ENCODE assay signal across 20 cellular contexts in the genomic region with DNA sequence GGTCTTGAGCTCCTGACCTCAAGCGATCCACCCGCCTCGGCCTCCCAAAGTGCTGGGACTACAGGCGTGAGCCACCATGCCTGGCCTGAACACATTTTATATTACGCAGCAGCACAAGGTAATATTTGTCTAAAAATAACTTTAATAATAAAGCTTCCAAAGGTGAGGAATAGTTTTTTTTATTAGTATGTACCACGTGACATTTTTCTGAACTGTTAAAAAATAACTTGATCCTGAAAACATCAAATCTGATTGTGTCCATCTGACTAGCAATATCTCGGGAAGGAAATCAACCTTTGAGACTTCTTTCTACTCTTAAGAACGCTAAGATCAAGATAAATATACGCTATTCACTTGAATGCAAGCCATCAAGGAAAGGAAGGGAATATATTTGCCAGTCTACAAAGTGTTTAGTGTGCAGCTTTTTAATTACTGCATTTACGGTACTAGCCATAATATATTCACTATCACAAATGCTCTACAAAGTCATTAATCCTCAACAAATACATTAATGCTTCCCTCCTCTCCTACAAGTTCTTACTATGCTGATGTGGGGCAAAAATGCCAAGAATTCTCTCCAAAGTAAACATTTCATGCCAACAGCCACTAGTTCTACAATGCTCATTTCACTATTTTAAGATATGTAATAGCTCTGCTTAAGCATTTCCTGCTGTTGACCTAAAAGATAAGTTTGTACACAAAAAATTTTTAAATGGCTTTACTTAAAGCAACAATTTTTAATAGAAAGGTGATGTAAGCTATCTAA.
DNase-seq lines count a peak whose midpoint lies in the region; ATAC-seq, FAIRE-seq and TF ChIP-seq lines count a peak whose summit lies in the region.
"Had no signal": no experiment of that assay in that cellular context is flagged by ENCODE, and none has a peak within 500 bp of the region (broad histone marks: within the 10 kb centered on the region; RNA-seq: fewer than 3 reads in every experiment).

No MANE protein-coding gene starts in this region.

- TF ChIP-seq POLR2A in endothelial cell of umbilical vein (IDR thresholded peaks at IDR 0.05; ENCODE audit: low read depth, low read length): no peak
- no peak for TF ChIP-seq POLR2A in GM18505 (IDR thresholded peaks at IDR 0.05; ENCODE audit: borderline replicate concordance, extremely low read depth, insufficient read depth, insufficient read length)

- H3K79me2 ChIP-seq in SK-N-SH (ENCODE audit: insufficient read depth): peaks cover 89% of the 10 kb centered on the region
- H3K79me2 ChIP-seq in endothelial cell of umbilical vein (ENCODE audit: control insufficient read depth, insufficient read depth, low read length): peaks cover 72% of the 10 kb centered on the region
- no peaks in the 10 kb centered on the region for H3K79me2 ChIP-seq in neural cell (replicated peaks; ENCODE audit: insufficient read depth, low read length)

- H3K9me1 ChIP-seq in endothelial cell of umbilical vein (replicated peaks; ENCODE audit: control insufficient read depth, extremely low read depth, insufficient read depth, low read length): no peaks in the 10 kb centered on the region

- no peak for TF ChIP-seq RAD21 in SK-N-SH (IDR thresholded peaks at IDR 0.05; ENCODE audit: low read length)
- no peak for TF ChIP-seq RAD21 in neural cell (conservative IDR thresholded peaks at IDR 0.05)

- H3K36me3 ChIP-seq in SK-N-SH (replicated peaks in 1 of 2; ENCODE audit: control insufficient read depth in 1 of 2, insufficient read depth in 2 of 2, low read length in 1 of 2) (peaks cover 0 to 5% of the 10 kb centered on the region in 2 experiments), endothelial cell of umbilical vein (ENCODE audit: control insufficient read depth in 2 of 2, extremely low read depth in 1 of 2, insufficient read depth in 2 of 2, low read length in 2 of 2) (no peaks in the 10 kb centered on the region), neural cell (ENCODE audit: insufficient read depth, low read length) (no peaks in the 10 kb centered on the region)
- H3K36me3 ChIP-seq: BLaER1, heart left ventricle, left ventricle myocardium inferior had no signal

- dilution Hi-C loops in endothelial cell of umbilical vein (cut with MboI; ENCODE audit: extremely low pct_ligation_motif_present, low sequenced_read_pairs): no loop called here

- H3K9me3 ChIP-seq in SK-N-SH (no peaks in the 10 kb centered on the region), endothelial cell of umbilical vein (replicated peaks; ENCODE audit: control insufficient read depth, insufficient read depth, low read length) (no peaks in the 10 kb centered on the region), neural cell (ENCODE audit: low read length) (no peaks in the 10 kb centered on the region)
- H3K9me3 ChIP-seq: A549, BLaER1, heart left ventricle, left ventricle myocardium inferior had no signal

- no peak overlapping the region for H3K4me2 ChIP-seq in SK-N-SH
- H3K4me2 ChIP-seq in endothelial cell of umbilical vein (ENCODE audit: insufficient read depth, low read length): no peak overlapping the region
- no peak overlapping the region for H3K4me2 ChIP-seq in neural cell (ENCODE audit: low read length)
- H3K4me2 ChIP-seq: A549, BLaER1 had no signal

- H3F3A ChIP-seq in SK-N-SH (replicated peaks; ENCODE audit: insufficient read depth): no peaks in the 10 kb centered on the region
- peaks cover 3% of the 10 kb centered on the region for H3F3A ChIP-seq in neural cell (ENCODE audit: insufficient read depth, low read length, poor library complexity, severe bottlenecking)

- TF ChIP-seq EP300 in SK-N-SH (IDR thresholded peaks at IDR 0.05; ENCODE audit: borderline replicate concordance in 1 of 2, low read depth in 1 of 2, low read length in 1 of 2) (no peak), neural cell (conservative IDR thresholded peaks at IDR 0.05; ENCODE audit: poor library complexity, severe bottlenecking) (no peak)

- WGBS in SK-N-SH (ENCODE audit: low lambda C conversion rate): 94% methylated on average over 10 of the region's 10 CpGs

- POLR2A ChIA-PET in SK-N-SH (lab: Yijun Ruan, JAX) (no interaction called here), endothelial cell of umbilical vein (lab: Charles Lee) (no interaction called here)

- CTCF ChIA-PET in SK-N-SH (lab: Yijun Ruan, JAX): interaction anchor here (1.2 kb wide), 1 partner anchor 118 kb away, joined by 3 read pairs; no protein-coding TSS in a partner anchor
- CTCF ChIA-PET in endothelial cell of umbilical vein (lab: Charles Lee): interaction anchor here (0.8 to 1.8 kb wide), 3 partner anchors 27 to 143 kb away, joined by 3 to 5 read pairs (median 3); a partner anchor contains a TSS

- no peak for FAIRE-seq in endothelial cell of umbilical vein (lab: Jason Lieb, UNC)
- FAIRE-seq: A549, D721Med had no signal

- DNase-seq in EL (peak; percentile 40), SK-N-SH (no peak), endothelial cell of umbilical vein (ENCODE audit: low read depth, low spot score) (peak; percentile 41), DMS153 treated with DMSO at 0.1 percent for 48 hours (lab: John Stamatoyannopoulos, UW; ENCODE audit: unreplicated experiment) (no peak), COLO829 (ENCODE audit: low spot score) (no peak)
- DNase-seq: activated CD4-positive, alpha-beta T cell treated with anti-CD3 and anti-CD28 coated beads for 1 hour; activated naive CD4-positive, alpha-beta T cell treated with anti-CD3 and anti-CD28 coated beads for 36 hours; activated T-cell treated with anti-CD3 and anti-CD28 coated beads, Interleukin-2, amount 50 U/mL, for 24 hours; effector memory CD8-positive, alpha-beta T cell; heart left ventricle; left ventricle myocardium inferior; NCI-H2081 treated with DMSO at 0.1 percent for 48 hours; RPMI8226; stimulated activated CD4-positive, alpha-beta T cell treated with anti-CD3 and anti-CD28 coated beads, Interleukin-12 subunit alpha, Interleukin-12 subunit beta, amount 100 ng/mL, for 4 hours had no signal

- ATAC-seq in HG03175 (IDR thresholded peaks at IDR 0.05; ENCODE audit: unreplicated experiment): no peak
- ATAC-seq in GM18505 (IDR thresholded peaks at IDR 0.05; ENCODE audit: unreplicated experiment): no peak
- ATAC-seq: A549; effector memory CD8-positive, alpha-beta T cell; heart left ventricle had no signal

- H2AFZ ChIP-seq in SK-N-SH (ENCODE audit: low read depth) (no peak overlapping the region), endothelial cell of umbilical vein (ENCODE audit: low read depth, low read length) (no peak overlapping the region), neural cell (ENCODE audit: low read depth, low read length) (no peak overlapping the region)

- BruUV-seq in endothelial cell of umbilical vein (replicated peaks; lab: Mats Ljungman, UMichigan): no TSS peak

- no peak for TF ChIP-seq CTCF in SK-N-SH (IDR thresholded peaks at IDR 0.05)
- no peak for TF ChIP-seq CTCF in endothelial cell of umbilical vein (IDR thresholded peaks at IDR 0.05; ENCODE audit: extremely low read depth in 1 of 2, insufficient read depth in 1 of 2, low read depth in 1 of 2, low read length in 2 of 2)
- no peak for TF ChIP-seq CTCF in neural cell (IDR thresholded peaks at IDR 0.05; ENCODE audit: poor library complexity, severe bottlenecking)

- H3K4me3 ChIP-seq in SK-N-SH (ENCODE audit: low read depth in 2 of 2, low read length in 1 of 2) (no peak overlapping the region), endothelial cell of umbilical vein (replicated peaks in 1 of 3; ENCODE audit: insufficient read depth in 1 of 3, low read depth in 1 of 3, low read length in 3 of 3) (no peak overlapping the region), neural cell (ENCODE audit: low read length) (no peak overlapping the region)
- H3K4me3 ChIP-seq: A549, BLaER1, heart left ventricle, left ventricle myocardium inferior had no signal

- H3K4me1 ChIP-seq in SK-N-SH (ENCODE audit: control insufficient read depth in 1 of 2, insufficient read depth in 2 of 2, low read depth in 1 of 2, low read length in 1 of 2) (peaks cover 0 to 5% of the 10 kb centered on the region in 2 experiments; a peak in 2 of 4 replicates), endothelial cell of umbilical vein (ENCODE audit: control insufficient read depth, extremely low read depth, insufficient read depth, low read length) (no peaks in the 10 kb centered on the region)
- H3K4me1 ChIP-seq: A549 had no signal

- no peaks in the 10 kb centered on the region for H3K9me2 ChIP-seq in SK-N-SH
- H3K9me2 ChIP-seq in neural cell (ENCODE audit: insufficient read depth, low read length): no peaks in the 10 kb centered on the region

- H3K27ac ChIP-seq in SK-N-SH (ENCODE audit: low read depth in 2 of 2, low read length in 1 of 2) (no peak overlapping the region; a peak in 1 of 4 replicates), endothelial cell of umbilical vein (ENCODE audit: insufficient read depth, low read depth, low read length) (no peak overlapping the region), neural cell (ENCODE audit: low read length) (peak overlapping the region; percentile 60)
- H3K27ac ChIP-seq: A549, BLaER1, left ventricle myocardium inferior had no signal

- intact Hi-C loops in endothelial cell of umbilical vein (cut with micrococcal nuclease): no loop called here

- no peaks in the 10 kb centered on the region for H3K27me3 ChIP-seq in SK-N-SH (ENCODE audit: insufficient read depth)
- no peaks in the 10 kb centered on the region for H3K27me3 ChIP-seq in endothelial cell of umbilical vein (ENCODE audit: control insufficient read depth in 2 of 2, insufficient read depth in 2 of 2, low read length in 2 of 2)
- H3K27me3 ChIP-seq in neural cell (ENCODE audit: insufficient read depth, low read depth, low read length): no peaks in the 10 kb centered on the region
- H3K27me3 ChIP-seq: BLaER1, heart left ventricle had no signal

- H3K9ac ChIP-seq in SK-N-SH (no peak overlapping the region), endothelial cell of umbilical vein (replicated peaks; ENCODE audit: extremely low read depth, insufficient read depth, low read length) (no peak overlapping the region), neural cell (ENCODE audit: low read length) (no peak overlapping the region)
- H3K9ac ChIP-seq: BLaER1 had no signal

- peaks cover 12% of the 10 kb centered on the region; the same call in 1 of the 2 replicates for H4K20me1 ChIP-seq in SK-N-SH (ENCODE audit: insufficient read depth)
- H4K20me1 ChIP-seq in endothelial cell of umbilical vein (replicated peaks; ENCODE audit: control insufficient read depth, extremely low read depth, insufficient read depth, low read length): peaks cover 4% of the 10 kb centered on the region
- no peaks in the 10 kb centered on the region for H4K20me1 ChIP-seq in neural cell (ENCODE audit: insufficient read depth)
- H4K20me1 ChIP-seq: BLaER1 had no signal

TF ChIP-seq in SK-N-SH, 30 proteins besides CTCF, POLR2A, EP300 and RAD21 (continues in another document):
- TF ChIP-seq YY1 (IDR thresholded peaks at IDR 0.05; ENCODE audit: low read depth) (no peak), RCOR1 (IDR thresholded peaks at IDR 0.05; ENCODE audit: low read length) (no peak)

TF ChIP-seq in endothelial cell of umbilical vein, 7 proteins besides CTCF, POLR2A, EP300 and RAD21 (continues in another document):
- no peak for TF ChIP-seq EZH2 (IDR thresholded peaks at IDR 0.05; ENCODE audit: borderline replicate concordance, low read depth, low read length, severe bottlenecking)

TF ChIP-seq in neural cell, 6 proteins besides CTCF, POLR2A, EP300 and RAD21 (continues in another document):
- TF ChIP-seq SMC3 (conservative IDR thresholded peaks at IDR 0.05; ENCODE audit: poor library complexity): no peak
- no peak for TF ChIP-seq POLR2AphosphoS5 (IDR thresholded peaks at IDR 0.05)

Comparison
In these comparisons a context has a peak if more than half of its experiments do, and no peak if none do; other contexts are left out.
1. DNase-seq: peak in EL (single experiment) and endothelial cell of umbilical vein (single experiment); none in SK-N-SH (single experiment), DMS153 treated with DMSO at 0.1 percent for 48 hours (single experiment) and COLO829 (single experiment).